Comparison of ENCODE assay signal across 8 cellular contexts in genomic region chr4:2534904-2535385, GRCh38. TPM values are rescaled to one million over a fixed set of nuclear protein-coding genes. Genes with fewer than 3 reads are reported as not detected.
DNase-seq lines count a peak whose midpoint lies in the region; ATAC-seq and TF ChIP-seq lines count a peak whose summit lies in the region.

No MANE protein-coding gene starts in this region.

- DNase-seq in LoVo (ENCODE audit: low spot score) = peak; percentile 7
- DNase-seq in choroid plexus epithelial cell (ENCODE audit: low read depth) = no peak
- DNase-seq in natural killer cell = no peak
- DNase-seq in foreskin melanocyte = no peak
- no peak for DNase-seq in HuH-7.5 (ENCODE audit: low spot score)
- no peak for DNase-seq in medulla oblongata (ENCODE audit: extremely low spot score)
- DNase-seq in amygdala (lab: John Stamatoyannopoulos, UW) = no peak

- peaks cover 19 to 33% (median 28%) of the 10 kb centered on the region in 10 experiments for H3K4me1 ChIP-seq in BLaER1 treated with 17β-estradiol and CSF1 and Interleukin-3, amounts not matched to agents 10 nM and 100 nM

- H4K20me1 ChIP-seq in BLaER1 treated with 17β-estradiol and CSF1 and Interleukin-3, amounts not matched to agents 10 nM and 100 nM = peaks cover 25 to 31% (median 30%) of the 10 kb centered on the region in 11 experiments

- ATAC-seq in natural killer cell = no peak

- H3K4me3 Mint-ChIP-seq in natural killer cell = peak overlapping the region; percentile 86

- peak overlapping the region; percentile 71 to 92 (median 82) for H3K4me3 ChIP-seq in BLaER1 treated with 17β-estradiol and CSF1 and Interleukin-3, amounts not matched to agents 10 nM and 100 nM
- H3K4me3 ChIP-seq in choroid plexus epithelial cell (ENCODE audit: low read depth, low read length) = peak overlapping the region; percentile 74

- no peaks in the 10 kb centered on the region for H3K36me3 Mint-ChIP-seq in natural killer cell

- H3K9me3 ChIP-seq in BLaER1 treated with 17β-estradiol and CSF1 and Interleukin-3, amounts not matched to agents 10 nM and 100 nM (replicated peaks in 1 of 11) = no peaks in the 10 kb centered on the region

- intact Hi-C loops in natural killer cell (cut with micrococcal nuclease) = loop anchor here (5.0 kb wide), 1 partner anchor 293 kb away; the partner anchor contains the start of genes HAUS3 and POLN

- H3K9me3 Mint-ChIP-seq in natural killer cell = no peaks in the 10 kb centered on the region

- H3K9ac ChIP-seq in BLaER1 treated with 17β-estradiol and CSF1 and Interleukin-3, amounts not matched to agents 10 nM and 100 nM = peak overlapping the region; percentile 92 to 100 (median 99)

- no peaks in the 10 kb centered on the region for H3K27me3 Mint-ChIP-seq in natural killer cell (ENCODE audit: low read depth in 2 of 2)

- H3K27me3 ChIP-seq in BLaER1 treated with 17β-estradiol and CSF1 and Interleukin-3, amounts not matched to agents 10 nM and 100 nM = no peaks in the 10 kb centered on the region

- TF ChIP-seq CTCF in choroid plexus epithelial cell (conservative IDR thresholded peaks at IDR 0.05; ENCODE audit: low read depth, low read length) (no peak), natural killer cell (IDR thresholded peaks at IDR 0.05) (no peak)

- H3K4me1 Mint-ChIP-seq in natural killer cell = peaks cover 10 to 14% of the 10 kb centered on the region in 2 donors

- peak overlapping the region; percentile 76 to 97 (median 88) for H3K4me2 ChIP-seq in BLaER1 treated with 17β-estradiol and CSF1 and Interleukin-3, amounts not matched to agents 10 nM and 100 nM

- peak overlapping the region; percentile 87 to 99 (median 98); a peak in 21 of 22 replicates for H3K27ac ChIP-seq in BLaER1 treated with 17β-estradiol and CSF1 and Interleukin-3, amounts not matched to agents 10 nM and 100 nM

- peaks cover 0 to 13% (median 12%) of the 10 kb centered on the region in 11 experiments; a peak in 13 of 22 replicates for H3K36me3 ChIP-seq in BLaER1 treated with 17β-estradiol and CSF1 and Interleukin-3, amounts not matched to agents 10 nM and 100 nM

- peak overlapping the region; percentile 64 to 89 for H3K27ac Mint-ChIP-seq in natural killer cell

RNA-seq across cellular contexts. Expression of gene FAM193A, which starts 1.5 kb away (rescaled TPM):
- total RNA-seq in natural killer cell = 10 to 100 TPM; 39.4 to 49.3 (median 48.1) TPM
